Comparison of ENCODE assay signal across 13 cellular contexts in genomic region chr6:28269492-28269891, GRCh38. TPM values are rescaled to one million over a fixed set of nuclear protein-coding genes. Genes with fewer than 3 reads are reported as not detected.
DNase-seq lines count a peak whose midpoint lies in the region; ATAC-seq and TF ChIP-seq lines count a peak whose summit lies in the region.
"Had no signal": no experiment of that assay in that cellular context is flagged by ENCODE, and none has a peak within 500 bp of the region (broad histone marks: within the 10 kb centered on the region; RNA-seq: fewer than 3 reads in every experiment).

No MANE protein-coding gene starts in this region.

- H3K4me2 ChIP-seq in smooth muscle cell: peak overlapping the region; percentile 44

- H3K27ac ChIP-seq in smooth muscle cell (ENCODE audit: low read depth) (peak overlapping the region; percentile 80), Peyer's patch (no peak overlapping the region), esophagus muscularis mucosa (replicated peaks in 1 of 4) (no peak overlapping the region)

- no peaks in the 10 kb centered on the region for H3K9me3 Mint-ChIP-seq in activated naive CD4-positive, alpha-beta T cell treated with anti-CD3 and anti-CD28 coated beads, Interleukin-2, amount 50 U/mL, for 72 hours
- H3K9me3 Mint-ChIP-seq: type B pancreatic cell had no signal

- peaks cover 25% of the 10 kb centered on the region for H3K79me2 ChIP-seq in smooth muscle cell (ENCODE audit: low read depth)

- H2AFZ ChIP-seq in smooth muscle cell (ENCODE audit: low read depth): no peak overlapping the region

- H3K27ac Mint-ChIP-seq in activated naive CD4-positive, alpha-beta T cell treated with anti-CD3 and anti-CD28 coated beads, Interleukin-2, amount 50 U/mL, for 72 hours: peak overlapping the region in 1 of 2 donors; percentile 4
- H3K27ac Mint-ChIP-seq: type B pancreatic cell had no signal

- no peaks in the 10 kb centered on the region for H3K9me3 ChIP-seq in smooth muscle cell (replicated peaks; ENCODE audit: low read depth)
- H3K9me3 ChIP-seq in Peyer's patch: no peaks in the 10 kb centered on the region
- H3K9me3 ChIP-seq in esophagus muscularis mucosa: no peaks in the 10 kb centered on the region

- peaks cover 8% of the 10 kb centered on the region for H3K36me3 ChIP-seq in smooth muscle cell (ENCODE audit: low read depth)
- H3K36me3 ChIP-seq in Peyer's patch: peaks cover 0 to 27% (median 0%) of the 10 kb centered on the region in 3 donors
- peaks cover 10 to 35% (median 28%) of the 10 kb centered on the region in 4 donors for H3K36me3 ChIP-seq in esophagus muscularis mucosa

- TF ChIP-seq CTCF in epithelial cell of proximal tubule (conservative IDR thresholded peaks at IDR 0.05; ENCODE audit: low read depth, low read length) (no peak), smooth muscle cell (IDR thresholded peaks at IDR 0.05; ENCODE audit: borderline replicate concordance, insufficient read depth, poor library complexity, severe bottlenecking) (no peak), lower leg skin (IDR thresholded peaks at IDR 0.05) (no peak), Peyer's patch (IDR thresholded peaks at IDR 0.05) (no peak), esophagus muscularis mucosa (IDR thresholded peaks at IDR 0.05) (no peak)

- H3K4me3 ChIP-seq in epithelial cell of proximal tubule (ENCODE audit: low read depth, low read length) (no peak overlapping the region), smooth muscle cell (no peak overlapping the region), lower leg skin (ENCODE audit: low read depth, poor library complexity, severe bottlenecking) (no peak overlapping the region), Peyer's patch (no peak overlapping the region), esophagus muscularis mucosa (no peak overlapping the region)

- peaks cover 20% of the 10 kb centered on the region for H3K4me1 ChIP-seq in smooth muscle cell (ENCODE audit: low read depth)
- H3K4me1 ChIP-seq in Peyer's patch: peaks cover 0 to 6% (median 0%) of the 10 kb centered on the region in 4 donors
- H3K4me1 ChIP-seq in esophagus muscularis mucosa: peaks cover 17 to 32% (median 29%) of the 10 kb centered on the region in 4 donors

- TF ChIP-seq POLR2A in lower leg skin (IDR thresholded peaks at IDR 0.05) (no peak), Peyer's patch (IDR thresholded peaks at IDR 0.05) (no peak), esophagus muscularis mucosa (IDR thresholded peaks at IDR 0.05; ENCODE audit: low read depth) (no peak)

- no peak for DNase-seq in activated naive CD4-positive, alpha-beta T cell treated with anti-CD3 and anti-CD28 coated beads, Interleukin-2, amount 50 U/mL, for 72 hours (ENCODE audit: low spot score in 2 of 2)
- DNase-seq in activated naive CD4-positive, alpha-beta T cell (lab: John Stamatoyannopoulos, UW): no peak
- peak; percentile 81 for DNase-seq in epithelial cell of proximal tubule (ENCODE audit: low read depth)
- DNase-seq in smooth muscle cell (lab: John Stamatoyannopoulos, UW; ENCODE audit: unreplicated experiment): no peak
- no peak for DNase-seq in lower leg skin (ENCODE audit: low spot score in 2 of 2)
- no peak for DNase-seq in Peyer's patch
- no peak for DNase-seq in esophagus muscularis mucosa (ENCODE audit: extremely low spot score)
- DNase-seq: aorta; NCI-H2081 treated with DMSO at 0.1 percent for 48 hours; stimulated activated CD4-positive, alpha-beta T cell treated with anti-CD3 and anti-CD28 coated beads, Interleukin-12 subunit alpha, Interleukin-12 subunit beta, amount 100 ng/mL, for 4 hours; T-helper 9 cell had no signal

- H3K9ac ChIP-seq in smooth muscle cell (ENCODE audit: low read depth): no peak overlapping the region

- intact Hi-C loops in lower leg skin (cut with DNase I; ENCODE audit: low total_unique reads) (no loop called here), esophagus muscularis mucosa (cut with DNase I) (loop anchor here (5.0 kb wide), 2 partner anchors 83 to 127 kb away; partner anchors contain the start of gene ZKSCAN8)

- H3K27me3 ChIP-seq in smooth muscle cell (ENCODE audit: low read depth): no peaks in the 10 kb centered on the region
- no peaks in the 10 kb centered on the region for H3K27me3 ChIP-seq in Peyer's patch
- no peaks in the 10 kb centered on the region for H3K27me3 ChIP-seq in esophagus muscularis mucosa

- ATAC-seq in activated naive CD4-positive, alpha-beta T cell treated with anti-CD3 and anti-CD28 coated beads, Interleukin-2, amount 50 U/mL, for 72 hours: peak; percentile 39 to 52

- peaks cover 0 to 7% of the 10 kb centered on the region in 2 donors for H3K36me3 Mint-ChIP-seq in activated naive CD4-positive, alpha-beta T cell treated with anti-CD3 and anti-CD28 coated beads, Interleukin-2, amount 50 U/mL, for 72 hours

- no peaks in the 10 kb centered on the region for H4K20me1 ChIP-seq in smooth muscle cell (ENCODE audit: low read depth)

- peaks cover 9% of the 10 kb centered on the region for H3F3A ChIP-seq in smooth muscle cell (ENCODE audit: low read depth)

- no peak for TF ChIP-seq EP300 in esophagus muscularis mucosa (IDR thresholded peaks at IDR 0.05)

TF ChIP-seq in PFSK-1, 5 proteins besides CTCF, POLR2A, EP300 and RAD21 (continues in another document):
- 0 out of 2 replicates have a peak, but pooled peaks have one; percentile 22 for TF ChIP-seq TAF1 (IDR thresholded peaks at IDR 0.05; ENCODE audit: borderline replicate concordance, insufficient read depth, low read length)

RNA-seq across cellular contexts. Expression of gene ZSCAN26, which starts 2.5 kb away (rescaled TPM):
- 1 to 10 TPM; 2.1 to 3.9 TPM for total RNA-seq in activated naive CD4-positive, alpha-beta T cell treated with anti-CD3 and anti-CD28 coated beads, Interleukin-2, amount 50 U/mL, for 72 hours
- 6.7 TPM for polyA plus RNA-seq in PFSK-1 (2012; ENCODE audit: insufficient read length, low read depth)
- total RNA-seq in epithelial cell of proximal tubule (6.0 and 6.9 TPM in 2 replicates), smooth muscle cell (16.1 and 22.4 TPM in 2 replicates), lower leg skin (10 to 100 TPM in 2 of 4 donors, 1 to 10 TPM in 2; 8.3 to 20.7 (median 11.0) TPM), Peyer's patch (10 to 100 TPM; 19.1 to 34.7 (median 20.2) TPM), esophagus muscularis mucosa (10 to 100 TPM; 15.1 to 28.2 (median 24.1) TPM)
- 7.0 and 10.7 TPM in 2 replicates for polyA plus RNA-seq in smooth muscle cell

RNA-seq across cellular contexts. Expression of gene NKAPL, which starts 10.4 kb away (rescaled TPM):
- not detected for total RNA-seq in activated naive CD4-positive, alpha-beta T cell treated with anti-CD3 and anti-CD28 coated beads, Interleukin-2, amount 50 U/mL, for 72 hours
- not detected for polyA plus RNA-seq in PFSK-1 (2012; ENCODE audit: insufficient read length, low read depth)
- total RNA-seq in epithelial cell of proximal tubule (0.17 and 0.65 TPM in 2 replicates), smooth muscle cell (not detected in 2 replicates), lower leg skin (1 to 10 TPM in 1 of 4 donors, under 1 TPM in 2, not detected in 1; 0.42 to 1.1 (median 0.75) TPM), Peyer's patch (not detected), esophagus muscularis mucosa (1 to 10 TPM; 2.8 to 6.7 (median 4.7) TPM)
- polyA plus RNA-seq in smooth muscle cell: 0.18 and 0.28 TPM in 2 replicates

RNA-seq across cellular contexts. Expression of gene PGBD1, which starts 11.9 kb away (rescaled TPM):
- total RNA-seq in activated naive CD4-positive, alpha-beta T cell treated with anti-CD3 and anti-CD28 coated beads, Interleukin-2, amount 50 U/mL, for 72 hours: 1 to 10 TPM in 1 of 2 donors, under 1 TPM in 1; 0.39 to 2.3 TPM
- polyA plus RNA-seq in PFSK-1 (2012; ENCODE audit: insufficient read length, low read depth): 2.5 TPM
- total RNA-seq in epithelial cell of proximal tubule (5.2 and 7.1 TPM in 2 replicates), smooth muscle cell (9.2 and 15.1 TPM in 2 replicates), lower leg skin (1 to 10 TPM in 2 of 4 donors, under 1 TPM in 2; 0.15 to 1.6 (median 1.1) TPM), Peyer's patch (1 to 10 TPM in 2 of 4 donors, under 1 TPM in 2; 0.88 to 3.8 (median 1.7) TPM), esophagus muscularis mucosa (1 to 10 TPM; 5.8 to 8.7 (median 7.1) TPM)
- polyA plus RNA-seq in smooth muscle cell: 8.1 and 9.7 TPM in 2 replicates

RNA-seq across cellular contexts. Expression of gene ZKSCAN4, which starts 17.4 kb away (rescaled TPM):
- 1 to 10 TPM; 2.4 to 5.1 TPM for total RNA-seq in activated naive CD4-positive, alpha-beta T cell treated with anti-CD3 and anti-CD28 coated beads, Interleukin-2, amount 50 U/mL, for 72 hours
- polyA plus RNA-seq in PFSK-1 (2012; ENCODE audit: insufficient read length, low read depth): 2.6 TPM
- 1.5 and 3.7 TPM in 2 replicates for total RNA-seq in epithelial cell of proximal tubule
- total RNA-seq in smooth muscle cell: 4.5 and 5.1 TPM in 2 replicates
- 5.2 TPM in 2 replicates for polyA plus RNA-seq in smooth muscle cell
- total RNA-seq in lower leg skin: 1 to 10 TPM; 4.4 to 6.4 (median 5.9) TPM
- total RNA-seq in Peyer's patch: 1 to 10 TPM; 4.4 to 9.6 (median 5.9) TPM
- 1 to 10 TPM; 1.7 to 5.4 (median 4.4) TPM for total RNA-seq in esophagus muscularis mucosa

RNA-seq across cellular contexts. Expression of gene ZSCAN9, which starts 44.4 kb away (rescaled TPM):
- 1 to 10 TPM; 1.6 to 2.6 TPM for total RNA-seq in activated naive CD4-positive, alpha-beta T cell treated with anti-CD3 and anti-CD28 coated beads, Interleukin-2, amount 50 U/mL, for 72 hours
- polyA plus RNA-seq in PFSK-1 (2012; ENCODE audit: insufficient read length, low read depth): 6.8 TPM
- total RNA-seq in epithelial cell of proximal tubule (12.3 and 12.5 TPM in 2 replicates), smooth muscle cell (18.3 and 18.4 TPM in 2 replicates), lower leg skin (1 to 10 TPM; 2.3 to 9.4 (median 4.3) TPM), Peyer's patch (10 to 100 TPM; 11.9 to 28.9 (median 22.7) TPM), esophagus muscularis mucosa (10 to 100 TPM; 11.4 to 15.4 (median 12.0) TPM)
- 7.3 and 12.4 TPM in 2 replicates for polyA plus RNA-seq in smooth muscle cell
